ENCODE assay signal across 8 cellular contexts in the genomic region with DNA sequence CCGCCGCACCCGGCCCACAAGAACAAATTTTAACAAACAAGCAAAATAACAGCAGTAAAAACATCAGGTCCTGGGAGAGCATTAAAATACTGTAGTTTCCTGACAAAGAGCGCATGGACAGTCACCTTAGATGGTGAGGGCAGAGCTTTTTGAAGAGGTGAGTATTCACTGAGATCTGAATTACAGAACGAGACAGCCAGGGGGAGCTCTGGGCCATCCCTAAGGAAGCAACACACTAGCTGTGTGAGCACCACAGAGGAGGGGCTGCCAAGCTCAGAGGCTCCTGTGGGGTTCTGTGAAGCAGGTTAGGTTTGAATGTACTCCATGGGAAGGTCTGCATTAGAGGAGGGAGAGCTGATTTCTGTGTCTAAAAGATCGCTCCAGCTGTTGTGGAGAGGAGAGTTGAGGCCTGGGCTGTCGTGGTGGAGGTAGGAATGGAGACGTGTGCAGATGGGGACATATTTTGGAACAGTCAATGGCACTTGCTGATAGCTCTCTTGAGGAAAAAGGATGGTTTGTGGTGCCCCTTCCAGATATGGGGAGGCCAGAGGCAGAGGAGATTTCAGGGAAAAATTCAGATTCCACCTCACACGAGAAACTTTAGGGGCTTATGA.
A peak's percentile ranks its signal among the peaks of the same experiment; 100 is the strongest.
DNase-seq lines count a peak whose midpoint lies in the region; FAIRE-seq and TF ChIP-seq lines count a peak whose summit lies in the region.

No MANE protein-coding gene starts in this region.

- no peaks in the 10 kb centered on the region for H3K9me3 ChIP-seq in H1 (ENCODE audit: insufficient read depth in 2 of 2, low read depth in 1 of 2, low read length in 1 of 2)

- POLR2A ChIA-PET in H1 (lab: Charles Lee; ENCODE audit: partially characterized antibody): interaction anchor here (0.7 to 1.7 kb wide), 3 partner anchors 189 to 218 kb away, joined by 3 to 7 read pairs (median 3); no protein-coding TSS in a partner anchor

- H4K91ac ChIP-seq in H1 (replicated peaks; ENCODE audit: insufficient read length, low read length): no peak overlapping the region

- CTCF ChIA-PET in H1 (lab: Charles Lee; ENCODE audit: partially characterized antibody): interaction anchor here (0.5 to 5.0 kb wide), 48 partner anchors 8 to 649 kb away, joined by 3 to 46 read pairs (median 4); partner anchors contain the start of gene HECTD4

- WGBS in H1 (ENCODE audit: extremely low coverage in 1 of 2, insufficient coverage in 1 of 2, insufficient read length in 1 of 2, insufficient replicate concordance in 2 of 2, low coverage in 1 of 2, low lambda C conversion rate in 2 of 2, missing lambda C conversion rate in 1 of 2), 2 experiments: 75% methylated on average over 9 of the region's 9 CpGs; no CpG with 5 or more reads in 1 of the 2 experiments

- no peak overlapping the region for H3K4me3 ChIP-seq in H1 (ENCODE audit: extremely low read depth in 1 of 4, insufficient read depth in 2 of 4, low read depth in 3 of 4, low read length in 4 of 4)

- no peak overlapping the region for H2BK20ac ChIP-seq in H1 (ENCODE audit: low read length)

- H3K56ac ChIP-seq in H1 (replicated peaks; ENCODE audit: insufficient read length, low read depth, low read length): no peak overlapping the region

- peaks cover 2 to 34% (median 12%) of the 10 kb centered on the region in 4 experiments; a peak in 6 of 8 replicates for H3K36me3 ChIP-seq in H1 (ENCODE audit: control insufficient read depth in 2 of 4, insufficient read depth in 4 of 4, low read length in 3 of 4)

- H3K23me2 ChIP-seq in H1 (ENCODE audit: low read depth, low read length): no peaks in the 10 kb centered on the region

- no peaks in the 10 kb centered on the region for H3K4me1 ChIP-seq in H1 (replicated peaks in 1 of 4; ENCODE audit: control insufficient read depth in 3 of 4, insufficient read depth in 4 of 4, low read length in 3 of 4)

- no peak overlapping the region for H4K8ac ChIP-seq in H1 (ENCODE audit: extremely low read depth, insufficient read depth, low read length)

- no peak overlapping the region for H2BK15ac ChIP-seq in H1 (ENCODE audit: low read length)

- H2AK5ac ChIP-seq in H1 (ENCODE audit: low read depth, low read length): no peak overlapping the region

- no peak overlapping the region for H3K14ac ChIP-seq in H1 (ENCODE audit: insufficient read length)

- no peak overlapping the region for H2BK120ac ChIP-seq in H1 (replicated peaks; ENCODE audit: low read depth, low read length)

- peak; percentile 83 for DNase-seq in AG20443 (ENCODE audit: low spot score)
- DNase-seq in GM20000 (ENCODE audit: low spot score): peak; percentile 75
- DNase-seq in NCI-H460 (ENCODE audit: extremely low read depth, low read depth): peak; percentile 41
- DNase-seq in activated CD4-positive, alpha-beta T cell treated with anti-CD3 and anti-CD28 coated beads, Interleukin-2, amount 50 U/mL, for 1 hour: peak; percentile 36
- peak; percentile 53 to 82 for DNase-seq in H1 (ENCODE audit: low read depth in 1 of 2, low spot score in 2 of 2)
- DNase-seq in myocyte (ENCODE audit: low read depth): peak; percentile 44
- peak; percentile 15 for DNase-seq in stromal cell of bone marrow (ENCODE audit: low read depth)
- no peak for DNase-seq in NCI-H1048 (lab: John Stamatoyannopoulos, UW)

- TF ChIP-seq CTCF in GM20000 (IDR thresholded peaks at IDR 0.05; ENCODE audit: extremely low read depth, missing control alignments) (peak; percentile 48), H1 (IDR thresholded peaks at IDR 0.05; ENCODE audit: control extremely low read depth in 1 of 3, insufficient read depth in 1 of 3, low read depth in 1 of 3, low read length in 3 of 3) (peak; percentile 62 to 91 (median 73))

- no peak overlapping the region for H2BK12ac ChIP-seq in H1 (ENCODE audit: low read depth, low read length)

- H3K23ac ChIP-seq in H1 (ENCODE audit: insufficient read length): no peak overlapping the region

- TF ChIP-seq POLR2A in H1 (IDR thresholded peaks at IDR 0.05; ENCODE audit: control extremely low read depth in 1 of 2, low read depth in 2 of 2, low read length in 2 of 2): no peak

- no peak overlapping the region for H3K4ac ChIP-seq in H1 (replicated peaks; ENCODE audit: insufficient read length, low read depth, low read length)

- no peaks in the 10 kb centered on the region for H3K79me2 ChIP-seq in H1 (ENCODE audit: control insufficient read depth in 1 of 2, insufficient read depth in 2 of 2, low read length in 2 of 2)

- TF ChIP-seq EP300 in H1 (IDR thresholded peaks at IDR 0.05; ENCODE audit: borderline replicate concordance in 1 of 2, low read depth in 2 of 2, low read length in 2 of 2): no peak

- no peak overlapping the region for H3K4me2 ChIP-seq in H1 (ENCODE audit: insufficient read depth in 1 of 2, low read depth in 2 of 2, low read length in 2 of 2)

- no peak overlapping the region; a peak in 1 of 7 replicates for H3K9ac ChIP-seq in H1 (replicated peaks in 1 of 4; ENCODE audit: extremely low read depth in 1 of 4, low read depth in 3 of 4, low read length in 3 of 4)

- no peaks in the 10 kb centered on the region for H3K79me1 ChIP-seq in H1 (ENCODE audit: low read depth, low read length)

- no peak overlapping the region for H2AFZ ChIP-seq in H1 (ENCODE audit: low read length)

- H4K5ac ChIP-seq in H1 (ENCODE audit: insufficient read length, low read depth, low read length): no peak overlapping the region

- peak; percentile 84 to 88 for TF ChIP-seq RAD21 in H1 (IDR thresholded peaks at IDR 0.05 in 1 of 2, conservative IDR thresholded peaks at IDR 0.05 in 1 of 2; ENCODE audit: low read depth in 2 of 2, low read length in 2 of 2)

- H2BK5ac ChIP-seq in H1 (ENCODE audit: low read depth, low read length): no peak overlapping the region

- no peak overlapping the region for H3K27ac ChIP-seq in H1 (ENCODE audit: low read depth, low read length)

- H4K20me1 ChIP-seq in H1 (replicated peaks in 1 of 2; ENCODE audit: control insufficient read depth in 1 of 2, insufficient read depth in 2 of 2, low read length in 2 of 2): no peaks in the 10 kb centered on the region

- H3K27me3 ChIP-seq in H1 (replicated peaks in 1 of 4; ENCODE audit: control insufficient read depth in 3 of 4, extremely low read depth in 1 of 4, insufficient read depth in 3 of 4, low read length in 3 of 4): peaks cover 0 to 1% (median 0%) of the 10 kb centered on the region in 4 experiments; a peak in 1 of 7 replicates

- peak; percentile 86 for FAIRE-seq in H1 (lab: Jason Lieb, UNC)

- no peak overlapping the region for H3K18ac ChIP-seq in H1 (ENCODE audit: extremely low read depth, low read length)

TF ChIP-seq in H1, 55 proteins besides CTCF, POLR2A, EP300 and RAD21:
- 0 out of 2 replicates have a peak, but pooled peaks have one; percentile 38 for TF ChIP-seq CREB1 (IDR thresholded peaks at IDR 0.05)
- no peak for TF ChIP-seq TEAD4 (IDR thresholded peaks at IDR 0.05; ENCODE audit: low read depth, low read length)
- TF ChIP-seq USF2 (IDR thresholded peaks at IDR 0.05; ENCODE audit: low read length): no peak
